ENCODE assay signal across 30 cellular contexts in genomic region chr1:100708476-100709062, GRCh38. TPM values are rescaled to one million over a fixed set of nuclear protein-coding genes. Genes with fewer than 3 reads are reported as not detected.
DNase-seq lines count a peak whose midpoint lies in the region; ATAC-seq, FAIRE-seq and TF ChIP-seq lines count a peak whose summit lies in the region.
"Had no signal": no experiment of that assay in that cellular context is flagged by ENCODE, and none has a peak within 500 bp of the region (broad histone marks: within the 10 kb centered on the region; RNA-seq: fewer than 3 reads in every experiment).

No MANE protein-coding gene starts in this region.

- peaks cover 4% of the 10 kb centered on the region for H3K9me3 Mint-ChIP-seq in chondrocyte (ENCODE audit: low read depth)
- H3K9me3 Mint-ChIP-seq in activated CD4-positive, alpha-beta memory T cell treated with anti-CD3 and anti-CD28 coated beads, Interleukin-2, amount 10 ng/mL, durations not matched to agents 7 days and 5 days, result peaks cover 2% of the 10 kb centered on the region
- H3K9me3 Mint-ChIP-seq: CD8-positive, alpha-beta T cell; T-helper 2 cell treated with Interferon-gamma antibody and Interleukin-4, amounts not matched to agents 5 μg/mL and 100 μg/mL, for 36 hours had no signal

- H3K4me3 ChIP-seq in heart left ventricle, result no peak overlapping the region
- H3K4me3 ChIP-seq in thoracic aorta, result peak overlapping the region; percentile 1
- H3K4me3 ChIP-seq: adrenal gland, esophagus squamous epithelium, SK-N-MC, skin epidermis, tibial artery had no signal

- peak overlapping the region; percentile 50 for H3K27ac Mint-ChIP-seq in chondrocyte (ENCODE audit: unreplicated experiment)
- H3K27ac Mint-ChIP-seq in activated CD4-positive, alpha-beta memory T cell treated with anti-CD3 and anti-CD28 coated beads, Interleukin-2, amount 10 ng/mL, durations not matched to agents 7 days and 5 days, result no peak overlapping the region
- H3K27ac Mint-ChIP-seq: activated CD4-positive, alpha-beta T cell treated with anti-CD3 and anti-CD28 coated beads, Interleukin-2, amount 10 ng/mL, durations not matched to agents 7 days and 5 days; CD8-positive, alpha-beta T cell; nephron progenitor cell; T-helper 2 cell treated with Interferon-gamma antibody and Interleukin-4, amounts not matched to agents 5 μg/mL and 100 μg/mL, for 36 hours had no signal

- H3K4me1 Mint-ChIP-seq in chondrocyte (ENCODE audit: low read depth), result peaks cover 64% of the 10 kb centered on the region
- H3K4me1 Mint-ChIP-seq in activated CD4-positive, alpha-beta memory T cell treated with anti-CD3 and anti-CD28 coated beads, Interleukin-2, amount 10 ng/mL, durations not matched to agents 7 days and 5 days, result peaks cover 10% of the 10 kb centered on the region

- no peaks in the 10 kb centered on the region for H3K27me3 ChIP-seq in heart left ventricle
- no peaks in the 10 kb centered on the region for H3K27me3 ChIP-seq in thoracic aorta (replicated peaks; ENCODE audit: insufficient read depth)
- H3K27me3 ChIP-seq: adrenal gland, esophagus squamous epithelium, tibial artery had no signal

- no peak for FAIRE-seq in GM12892 (lab: Jason Lieb, UNC)

- TF ChIP-seq CTCF in heart left ventricle (IDR thresholded peaks at IDR 0.05), result no peak
- no peak for TF ChIP-seq CTCF in chondrocyte (IDR thresholded peaks at IDR 0.05)
- no peak for TF ChIP-seq CTCF in thoracic aorta (IDR thresholded peaks at IDR 0.05)

- DNase-seq in heart left ventricle (no peak), cardiac septum (ENCODE audit: low spot score) (no peak), chondrocyte (ENCODE audit: low spot score) (no peak), iris pigment epithelial cell (ENCODE audit: low read depth) (peak; percentile 55), thoracic aorta (ENCODE audit: low spot score) (no peak), GM12892 (ENCODE audit: insufficient read length) (no peak)
- no peak for DNase-seq in activated CD4-positive, alpha-beta memory T cell treated with anti-CD3 and anti-CD28 coated beads, Interleukin-2, amount 10 ng/mL, durations not matched to agents 7 days and 5 days
- DNase-seq: activated CD4-positive, alpha-beta T cell treated with anti-CD3 and anti-CD28 coated beads, Interleukin-2, amount 10 ng/mL, durations not matched to agents 7 days and 5 days; activated CD8-positive, alpha-beta memory T cell treated with anti-CD3 and anti-CD28 coated beads, Interleukin-2, amount 50 U/mL, for 48 hours; adrenal gland; AML-193; CD8-positive, alpha-beta T cell; effector memory CD4-positive, alpha-beta T cell; esophagus squamous epithelium; GDM1; KG1; NCI-H146; NCI-H2171; NCI-H526; nephron progenitor cell; posterior cingulate gyrus; stimulated activated CD4-positive, alpha-beta T cell treated with anti-CD3 and anti-CD28 coated beads, Interleukin-2, amount 100 ng/mL, for 48 hours; stimulated activated naive CD4-positive, alpha-beta T cell; tibial artery; WERI-Rb-1 had no signal

- H3K36me3 Mint-ChIP-seq in chondrocyte (ENCODE audit: low read depth), result no peaks in the 10 kb centered on the region
- H3K36me3 Mint-ChIP-seq in activated CD4-positive, alpha-beta memory T cell treated with anti-CD3 and anti-CD28 coated beads, Interleukin-2, amount 10 ng/mL, durations not matched to agents 7 days and 5 days (ENCODE audit: low read depth), result no peaks in the 10 kb centered on the region
- H3K36me3 Mint-ChIP-seq: CD8-positive, alpha-beta T cell had no signal

- 38 to 42% (median 40%) methylated on average over 2 of the region's 2 CpGs for WGBS in heart left ventricle, 4 donors

- H3K4me1 ChIP-seq in heart left ventricle (peaks cover 0 to 26% (median 3%) of the 10 kb centered on the region in 12 donors), thoracic aorta (ENCODE audit: control insufficient read depth in 1 of 2, low read depth in 2 of 2) (peaks cover 20 to 45% of the 10 kb centered on the region in 2 donors)

- TF ChIP-seq POLR2A in heart left ventricle (IDR thresholded peaks at IDR 0.05) (no peak), GM12892 (IDR thresholded peaks at IDR 0.05; ENCODE audit: low read depth, low read length) (no peak)

- no peaks in the 10 kb centered on the region for H3K27me3 Mint-ChIP-seq in chondrocyte (ENCODE audit: low read depth)
- peaks cover 9% of the 10 kb centered on the region for H3K27me3 Mint-ChIP-seq in activated CD4-positive, alpha-beta memory T cell treated with anti-CD3 and anti-CD28 coated beads, Interleukin-2, amount 10 ng/mL, durations not matched to agents 7 days and 5 days

- CTCF ChIA-PET in activated CD4-positive, alpha-beta memory T cell treated with anti-CD3 and anti-CD28 coated beads, Interleukin-2, amount 10 ng/mL, durations not matched to agents 7 days and 5 days (lab: Charles Lee), result no interaction called here

- POLR2A ChIA-PET in activated CD4-positive, alpha-beta memory T cell treated with anti-CD3 and anti-CD28 coated beads, Interleukin-2, amount 10 ng/mL, durations not matched to agents 7 days and 5 days (lab: Charles Lee), result no interaction called here

- H3K9me3 ChIP-seq in heart left ventricle, result no peaks in the 10 kb centered on the region
- no peaks in the 10 kb centered on the region for H3K9me3 ChIP-seq in thoracic aorta
- H3K9me3 ChIP-seq: adrenal gland, esophagus squamous epithelium, tibial artery had no signal

- H3K4me3 Mint-ChIP-seq in chondrocyte (ENCODE audit: unreplicated experiment), result no peak overlapping the region
- no peak overlapping the region for H3K4me3 Mint-ChIP-seq in activated CD4-positive, alpha-beta memory T cell treated with anti-CD3 and anti-CD28 coated beads, Interleukin-2, amount 10 ng/mL, durations not matched to agents 7 days and 5 days
- H3K4me3 Mint-ChIP-seq: activated CD4-positive, alpha-beta T cell treated with anti-CD3 and anti-CD28 coated beads, Interleukin-2, amount 10 ng/mL, durations not matched to agents 7 days and 5 days; CD8-positive, alpha-beta T cell; nephron progenitor cell; T-helper 2 cell treated with Interferon-gamma antibody and Interleukin-4, amounts not matched to agents 5 μg/mL and 100 μg/mL, for 36 hours had no signal

- ATAC-seq in heart left ventricle (peak; percentile 42 to 86 (median 50)), thoracic aorta (ENCODE audit: insufficient number of reproducible peaks, low FRiP score, low read depth) (no peak), HG03432 (IDR thresholded peaks at IDR 0.05; ENCODE audit: unreplicated experiment) (no peak)
- ATAC-seq: CD8-positive, alpha-beta T cell had no signal

- no peaks in the 10 kb centered on the region for H3K36me3 ChIP-seq in heart left ventricle
- H3K36me3 ChIP-seq in thoracic aorta, result no peaks in the 10 kb centered on the region
- H3K36me3 ChIP-seq: adrenal gland, esophagus squamous epithelium, tibial artery, WERI-Rb-1 had no signal

- peak overlapping the region in 5 of 12 donors; percentile 21 to 53 (median 36) for H3K27ac ChIP-seq in heart left ventricle
- peak overlapping the region in 1 of 2 donors; percentile 36 for H3K27ac ChIP-seq in thoracic aorta
- H3K27ac ChIP-seq: esophagus squamous epithelium, SK-N-MC, skin epidermis, WERI-Rb-1 had no signal

- intact Hi-C loops in heart left ventricle (cut with DNase I), result no loop called here
- intact Hi-C loops in cardiac septum (cut with DNase I), result loop anchor here (10.0 kb wide), 1 partner anchor 64 kb away; no protein-coding TSS in a partner anchor

RNA-seq across cellular contexts. Expression of gene VCAM1, which starts 11.0 kb away (rescaled TPM):
- total RNA-seq in heart left ventricle (10 to 100 TPM in 2 of 9 donors, 1 to 10 TPM in 7; 1.3 to 40.7 (median 3.9) TPM), cardiac septum (6.9 TPM), chondrocyte (4.6 to 6.1 TPM (median 5.4 TPM) in 3 replicates), thoracic aorta (10 to 100 TPM; 42.4 to 77.6 TPM)
- 1 to 10 TPM; 1.9 to 4.2 TPM for polyA plus RNA-seq in heart left ventricle
- 2.8 TPM for polyA plus RNA-seq in GM12892 (2012; ENCODE audit: missing spikeins)
- total RNA-seq in activated CD4-positive, alpha-beta memory T cell treated with anti-CD3 and anti-CD28 coated beads, Interleukin-2, amount 10 ng/mL, durations not matched to agents 7 days and 5 days, result not detected
- total RNA-seq: activated CD4-positive, alpha-beta T cell treated with anti-CD3 and anti-CD28 coated beads, Interleukin-2, amount 10 ng/mL, durations not matched to agents 7 days and 5 days; HT-29 had no signal

Comparison
In these comparisons a context has a peak if more than half of its experiments do, and no peak if none do; other contexts are left out.
1. ATAC-seq: peak in heart left ventricle (4 of 4); none in thoracic aorta (single experiment) and HG03432 (single experiment).